ENCODE assay signal across 13 cellular contexts in genomic region chr7:78768859-78769258, GRCh38.
DNase-seq lines count a peak whose midpoint lies in the region; TF ChIP-seq lines count a peak whose summit lies in the region.
"Had no signal": no experiment of that assay in that cellular context is flagged by ENCODE, and none has a peak within 500 bp of the region (broad histone marks: within the 10 kb centered on the region; RNA-seq: fewer than 3 reads in every experiment).

No MANE protein-coding gene starts in this region.

- H3K9me3 ChIP-seq in osteoblast (ENCODE audit: low read depth, low read length) (no peaks in the 10 kb centered on the region), PC-9 (ENCODE audit: insufficient read depth, low read depth) (no peaks in the 10 kb centered on the region)
- H3K9me3 ChIP-seq: lower lobe of right lung had no signal

- no peaks in the 10 kb centered on the region for H3K9me2 ChIP-seq in PC-9 (ENCODE audit: insufficient read depth)

- H3K4me3 ChIP-seq in osteoblast (ENCODE audit: insufficient read depth, low read length) = peak overlapping the region; percentile 75
- H3K4me3 ChIP-seq in PC-9 = no peak overlapping the region

- H3K4me1 ChIP-seq in osteoblast (ENCODE audit: insufficient read depth, low read length) (peaks cover 4% of the 10 kb centered on the region), PC-9 (replicated peaks; ENCODE audit: insufficient read depth) (no peaks in the 10 kb centered on the region)

- H3K36me3 ChIP-seq in osteoblast (ENCODE audit: insufficient read depth, low read length) (no peaks in the 10 kb centered on the region), PC-9 (ENCODE audit: low read depth) (no peaks in the 10 kb centered on the region)
- H3K36me3 ChIP-seq: lower lobe of right lung had no signal

- no TSS peak for BruUV-seq in PC-9 (replicated peaks; lab: Mats Ljungman, UMichigan)

- CTCF ChIA-PET in PC-9 (lab: Charles Lee) = no interaction called here

- H2AFZ ChIP-seq in osteoblast (ENCODE audit: low read length) = peak overlapping the region; percentile 88
- H2AFZ ChIP-seq in PC-9 = no peak overlapping the region

- H3K27me3 ChIP-seq in osteoblast (ENCODE audit: insufficient read depth, low read length) = peaks cover 15% of the 10 kb centered on the region
- H3K27me3 ChIP-seq in PC-9 (ENCODE audit: insufficient read depth, low read depth) = no peaks in the 10 kb centered on the region

- no peak for TF ChIP-seq CTCF in osteoblast (IDR thresholded peaks at IDR 0.05; ENCODE audit: extremely low read depth, low read depth, low read length)
- TF ChIP-seq CTCF in GM10266 (IDR thresholded peaks at IDR 0.05; ENCODE audit: control insufficient read depth, insufficient read depth, low read depth, missing control alignments) = no peak
- no peak for TF ChIP-seq CTCF in PC-9 (conservative IDR thresholded peaks at IDR 0.05)

- intact Hi-C loops in head of caudate nucleus (cut with DNase I) (no loop called here), PC-9 (cut with micrococcal nuclease; ENCODE audit: unreplicated experiment) (no loop called here)

- H3K79me2 ChIP-seq in osteoblast (ENCODE audit: insufficient read depth, low read length) (no peaks in the 10 kb centered on the region), PC-9 (ENCODE audit: low read depth) (no peaks in the 10 kb centered on the region)

- H4K20me1 ChIP-seq in osteoblast (ENCODE audit: insufficient read depth, low read length) = peaks cover 2% of the 10 kb centered on the region
- no peaks in the 10 kb centered on the region for H4K20me1 ChIP-seq in PC-9 (ENCODE audit: insufficient read depth)

- H3K27ac ChIP-seq in osteoblast (ENCODE audit: low read depth, low read length) (no peak overlapping the region), PC-9 (no peak overlapping the region)
- H3K27ac ChIP-seq: lower lobe of right lung had no signal

- H3K4me2 ChIP-seq in osteoblast (ENCODE audit: insufficient read depth, low read length) (peak overlapping the region; percentile 91), PC-9 (no peak overlapping the region)

- POLR2A ChIA-PET in PC-9 (lab: Charles Lee; ENCODE audit: unreplicated experiment) = no interaction called here

- H3F3A ChIP-seq in PC-9 (ENCODE audit: insufficient read depth, low read depth) = no peaks in the 10 kb centered on the region

- peak; percentile 80 for DNase-seq in Ammon's horn (ENCODE audit: low spot score)
- peak; percentile 43 for DNase-seq in NCI-H748 (lab: John Stamatoyannopoulos, UW; ENCODE audit: unreplicated experiment)
- DNase-seq in head of caudate nucleus = peak; percentile 10 to 79 (median 53)
- no peak for DNase-seq in osteoblast (ENCODE audit: insufficient read length, low spot score, missing footprints)
- no peak for DNase-seq in GM10266 (ENCODE audit: extremely low spot score)
- DNase-seq in RPMI8226 = no peak
- no peak for DNase-seq in dermis blood vessel endothelial cell
- DNase-seq in PC-9 = no peak
- DNase-seq: activated T-cell treated with anti-CD3 and anti-CD28 coated beads for 4 hours; effector CD4-positive, alpha-beta T cell; lower lobe of right lung; NCI-H2081 treated with DMSO at 0.1 percent for 48 hours; SW 1271 had no signal

Comparison
In these comparisons a context has a peak if more than half of its experiments do, and no peak if none do; other contexts are left out.
1. DNase-seq: peak in Ammon's horn (single experiment), NCI-H748 (single experiment) and head of caudate nucleus (42 of 42); none in osteoblast (single experiment), GM10266 (single experiment), RPMI8226 (single experiment), dermis blood vessel endothelial cell (single experiment) and PC-9 (0 of 2).